ENCODE assay signal across 8 cellular contexts in genomic region chr14:24332094-24332983, GRCh38. TPM values are rescaled to one million over a fixed set of nuclear protein-coding genes. Genes with fewer than 3 reads are reported as not detected.
DNase-seq lines count a peak whose midpoint lies in the region; ATAC-seq and TF ChIP-seq lines count a peak whose summit lies in the region.

No MANE protein-coding gene starts in this region.

- DNase-seq in NCI-H187 (lab: John Stamatoyannopoulos, UW) (peak; percentile 26 to 41), NCI-H187 treated with DMSO at 0.1 percent for 48 hours (lab: John Stamatoyannopoulos, UW) (no peak), NCI-H128 (lab: John Stamatoyannopoulos, UW; ENCODE audit: unreplicated experiment) (peak; percentile 59), UCSD-AML1 (lab: John Stamatoyannopoulos, UW; ENCODE audit: unreplicated experiment) (peak; percentile 64), immature natural killer cell (peak; percentile 82 to 86 (median 85))
- DNase-seq in stimulated activated CD4-positive, alpha-beta T cell treated with anti-CD3 and anti-CD28 coated beads, Interleukin-15, amount 100 ng/mL, for 1 hour (ENCODE audit: low read depth in 1 of 2, low spot score in 1 of 2), result peak; percentile 59 to 71

- H3K4me3 Mint-ChIP-seq in brain, result peak overlapping the region; percentile 78 to 85 (median 83)
- H3K4me3 Mint-ChIP-seq in immature natural killer cell, result peak overlapping the region; percentile 61 to 83 (median 73)

- H3K27me3 Mint-ChIP-seq in brain (peaks cover 75% of the 10 kb centered on the region), immature natural killer cell (ENCODE audit: low read depth in 3 of 3) (peaks cover 34 to 41% (median 39%) of the 10 kb centered on the region in 3 donors)

- H3K9me3 Mint-ChIP-seq in brain (peaks cover 0 to 8% (median 0%) of the 10 kb centered on the region in 5 experiments), immature natural killer cell (no peaks in the 10 kb centered on the region)

- H3K36me3 Mint-ChIP-seq in brain (no peaks in the 10 kb centered on the region), immature natural killer cell (peaks cover 8 to 14% (median 12%) of the 10 kb centered on the region in 3 donors)

- H3K4me1 Mint-ChIP-seq in brain (peaks cover 30% of the 10 kb centered on the region), immature natural killer cell (peaks cover 79 to 83% of the 10 kb centered on the region in 2 donors)

- H3K27ac Mint-ChIP-seq in brain (peak overlapping the region in 4 of 5 experiments; percentile 0 to 81 (median 29)), immature natural killer cell (peak overlapping the region; percentile 81 to 92 (median 88))

- peak; percentile 66 to 83 for TF ChIP-seq CTCF in brain (conservative IDR thresholded peaks at IDR 0.05)

- peak; percentile 83 for ATAC-seq in HG02798 (IDR thresholded peaks at IDR 0.05; ENCODE audit: poor library complexity, unreplicated experiment)

RNA-seq across cellular contexts. Expression of gene ADCY4, which starts 2.5 kb away (rescaled TPM):
- polyA plus RNA-seq in brain (ENCODE audit: insufficient read depth, low read depth, low replicate concordance), result 1.8 TPM
- polyA plus RNA-seq in immature natural killer cell, result under 1 TPM in 2 of 3 donors, not detected in 1; 0.31 to 0.52 TPM

RNA-seq across cellular contexts. Expression of gene RIPK3, which starts 7.5 kb away (rescaled TPM):
- polyA plus RNA-seq in brain (ENCODE audit: insufficient read depth, low read depth, low replicate concordance) (0.44 TPM), immature natural killer cell (10 to 100 TPM; 13.5 to 21.4 (median 16.0) TPM)

RNA-seq across cellular contexts. Expression of gene LTB4R, which starts 21.0 kb away (rescaled TPM):
- polyA plus RNA-seq in brain (ENCODE audit: insufficient read depth, low read depth, low replicate concordance) (10.4 TPM), immature natural killer cell (10 to 100 TPM; 12.4 to 13.7 (median 12.7) TPM)

RNA-seq across cellular contexts. Expression of gene LTB4R2, which starts 22.4 kb away (rescaled TPM):
- 3.0 TPM for polyA plus RNA-seq in brain (ENCODE audit: insufficient read depth, low read depth, low replicate concordance)
- 1 to 10 TPM; 2.1 to 4.9 (median 3.9) TPM for polyA plus RNA-seq in immature natural killer cell

RNA-seq across cellular contexts. Expression of gene CIDEB, which starts 24.6 kb away (rescaled TPM):
- polyA plus RNA-seq in brain (ENCODE audit: insufficient read depth, low read depth, low replicate concordance) (26.2 TPM), immature natural killer cell (10 to 100 TPM; 31.6 to 81.9 (median 52.1) TPM)

Comparison
In these comparisons a context has a peak if more than half of its experiments do, and no peak if none do; other contexts are left out.
1. RNA of gene RIPK3, which starts 7.5 kb away (polyA plus RNA-seq): 13.5 to 21.4 TPM in immature natural killer cell; 0.44 TPM in brain (single experiment); every median in the first group is over 10 times any median in the second.